In the genomic region with DNA sequence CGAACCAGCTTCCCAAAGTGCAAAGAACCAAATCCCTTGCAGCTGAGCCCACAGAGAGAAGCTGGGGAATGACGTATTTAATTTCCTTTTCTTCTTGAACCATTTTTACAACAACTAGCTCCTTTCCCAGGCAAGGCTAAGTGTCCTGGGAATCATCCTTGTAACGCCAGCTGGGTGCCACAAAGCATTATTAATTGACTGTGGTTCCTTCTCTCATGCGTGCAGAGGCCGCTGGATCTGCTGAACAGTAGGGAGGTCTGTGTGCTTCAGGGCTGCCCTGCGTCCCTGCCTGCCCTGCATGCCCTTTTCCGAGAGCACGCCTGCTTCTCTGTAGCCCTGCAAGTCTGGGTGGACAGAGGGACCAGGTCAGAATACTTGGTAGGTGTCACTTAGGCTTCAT, we compare ENCODE assay signal across 18 cellular contexts.
DNase-seq lines count a peak whose midpoint lies in the region; ATAC-seq, FAIRE-seq and TF ChIP-seq lines count a peak whose summit lies in the region.
"Had no signal": no experiment of that assay in that cellular context is flagged by ENCODE, and none has a peak within 500 bp of the region (broad histone marks: within the 10 kb centered on the region; RNA-seq: fewer than 3 reads in every experiment).

No MANE protein-coding gene starts in this region.

- CTCF ChIA-PET in CD4-positive, alpha-beta T cell (lab: Charles Lee) = no interaction called here
- CTCF ChIA-PET in GM10248 (lab: Yijun Ruan, JAX) = interaction anchor here (1.3 to 1.5 kb wide), 2 partner anchors 8 to 106 kb away, joined by 3 to 5 read pairs; no protein-coding TSS in a partner anchor

- peak overlapping the region; percentile 30 for H3K27ac Mint-ChIP-seq in stimulated activated effector memory CD8-positive, alpha-beta T cell treated with anti-CD3 and anti-CD28 coated beads, Interleukin-12 subunit alpha, Interleukin-12 subunit beta, amount 100 ng/mL, for 72 hours
- no peak overlapping the region for H3K27ac Mint-ChIP-seq in CD4-positive, alpha-beta T cell
- H3K27ac Mint-ChIP-seq: CD4-positive, alpha-beta memory T cell; effector memory CD8-positive, alpha-beta T cell had no signal

- no peak for TF ChIP-seq CTCF in CD4-positive, alpha-beta T cell (IDR thresholded peaks at IDR 0.05)
- no peak for TF ChIP-seq CTCF in GM10248 (IDR thresholded peaks at IDR 0.05; ENCODE audit: control extremely low read depth, extremely low read depth, low read depth, missing control alignments)

- H3K4me1 Mint-ChIP-seq in stimulated activated effector memory CD8-positive, alpha-beta T cell treated with anti-CD3 and anti-CD28 coated beads, Interleukin-12 subunit alpha, Interleukin-12 subunit beta, amount 100 ng/mL, for 72 hours = no peaks in the 10 kb centered on the region
- no peaks in the 10 kb centered on the region for H3K4me1 Mint-ChIP-seq in CD4-positive, alpha-beta T cell (ENCODE audit: low read depth)
- H3K4me1 Mint-ChIP-seq: CD4-positive, alpha-beta memory T cell; stimulated activated naive CD8-positive, alpha-beta T cell treated with anti-CD3 and anti-CD28 coated beads, Interleukin-15, amount 100 ng/mL, for 72 hours had no signal

- peak; percentile 45 for DNase-seq in DMS53 (lab: John Stamatoyannopoulos, UW)
- DNase-seq in DMS53 treated with DMSO at 0.1 percent for 48 hours (lab: John Stamatoyannopoulos, UW; ENCODE audit: unreplicated experiment) = no peak
- peak; percentile 62 for DNase-seq in NCI-H774 (lab: John Stamatoyannopoulos, UW)
- no peak for DNase-seq in stimulated activated effector memory CD8-positive, alpha-beta T cell treated with anti-CD3 and anti-CD28 coated beads, Interleukin-12 subunit alpha, Interleukin-12 subunit beta, amount 100 ng/mL, for 72 hours (ENCODE audit: low spot score in 2 of 2)
- no peak for DNase-seq in KG1 (lab: John Stamatoyannopoulos, UW)
- DNase-seq in CD4-positive, alpha-beta T cell = no peak
- no peak for DNase-seq in GM10248 (ENCODE audit: extremely low spot score)
- DNase-seq: activated naive CD4-positive, alpha-beta T cell; brain microvascular endothelial cell; CD4-positive, alpha-beta memory T cell; effector memory CD8-positive, alpha-beta T cell; kidney glomerular epithelial cell; stimulated activated naive CD8-positive, alpha-beta T cell treated with anti-CD3 and anti-CD28 coated beads, Interleukin-15, amount 100 ng/mL, for 72 hours had no signal

- H3K27me3 ChIP-seq in CD4-positive, alpha-beta T cell (ENCODE audit: control insufficient read depth, insufficient read depth, low read length) = no peaks in the 10 kb centered on the region
- H3K27me3 ChIP-seq: brain microvascular endothelial cell had no signal

- intact Hi-C loops in CD4-positive, alpha-beta T cell (cut with DNase I, micrococcal nuclease) = no loop called here

- no peak overlapping the region for H3K4me3 Mint-ChIP-seq in stimulated activated effector memory CD8-positive, alpha-beta T cell treated with anti-CD3 and anti-CD28 coated beads, Interleukin-12 subunit alpha, Interleukin-12 subunit beta, amount 100 ng/mL, for 72 hours
- H3K4me3 Mint-ChIP-seq in CD4-positive, alpha-beta T cell = no peak overlapping the region
- H3K4me3 Mint-ChIP-seq: effector memory CD8-positive, alpha-beta T cell; stimulated activated naive CD8-positive, alpha-beta T cell treated with anti-CD3 and anti-CD28 coated beads, Interleukin-15, amount 100 ng/mL, for 72 hours had no signal

- POLR2A ChIA-PET in CD4-positive, alpha-beta T cell (lab: Charles Lee) = no interaction called here
- POLR2A ChIA-PET in GM10248 (lab: Yijun Ruan, JAX) = no interaction called here

- H3K27ac ChIP-seq in CD4-positive, alpha-beta T cell (ENCODE audit: low read depth, low read length) = no peak overlapping the region
- H3K27ac ChIP-seq: 22Rv1, brain microvascular endothelial cell, skin epidermis had no signal

- H3K27me3 Mint-ChIP-seq in CD4-positive, alpha-beta T cell = no peaks in the 10 kb centered on the region
- H3K27me3 Mint-ChIP-seq: CD4-positive, alpha-beta memory T cell; effector memory CD8-positive, alpha-beta T cell; stimulated activated naive CD8-positive, alpha-beta T cell treated with anti-CD3 and anti-CD28 coated beads, Interleukin-15, amount 100 ng/mL, for 72 hours had no signal

- peak; percentile 17 for FAIRE-seq in islet of Langerhans (lab: Jason Lieb, UNC)
- FAIRE-seq: GM18507, H54 had no signal

- H3K9me3 ChIP-seq in CD4-positive, alpha-beta T cell (ENCODE audit: control insufficient read depth, low read length) = no peaks in the 10 kb centered on the region

- ATAC-seq in stimulated activated effector memory CD8-positive, alpha-beta T cell treated with anti-CD3 and anti-CD28 coated beads, Interleukin-12 subunit alpha, Interleukin-12 subunit beta, amount 100 ng/mL, for 72 hours = no peak
- no peak for ATAC-seq in CD4-positive, alpha-beta T cell (ENCODE audit: poor library complexity)
- ATAC-seq: effector memory CD8-positive, alpha-beta T cell; stimulated activated naive CD8-positive, alpha-beta T cell treated with anti-CD3 and anti-CD28 coated beads, Interleukin-15, amount 100 ng/mL, for 72 hours had no signal

- no peaks in the 10 kb centered on the region for H3K9me3 Mint-ChIP-seq in stimulated activated effector memory CD8-positive, alpha-beta T cell treated with anti-CD3 and anti-CD28 coated beads, Interleukin-12 subunit alpha, Interleukin-12 subunit beta, amount 100 ng/mL, for 72 hours
- H3K9me3 Mint-ChIP-seq in CD4-positive, alpha-beta T cell = peaks cover 2% of the 10 kb centered on the region
- H3K9me3 Mint-ChIP-seq: effector memory CD8-positive, alpha-beta T cell; stimulated activated naive CD8-positive, alpha-beta T cell treated with anti-CD3 and anti-CD28 coated beads, Interleukin-15, amount 100 ng/mL, for 72 hours had no signal

- H3K36me3 Mint-ChIP-seq in stimulated activated effector memory CD8-positive, alpha-beta T cell treated with anti-CD3 and anti-CD28 coated beads, Interleukin-12 subunit alpha, Interleukin-12 subunit beta, amount 100 ng/mL, for 72 hours = no peaks in the 10 kb centered on the region
- H3K36me3 Mint-ChIP-seq in CD4-positive, alpha-beta T cell (ENCODE audit: low read depth) = no peaks in the 10 kb centered on the region
- H3K36me3 Mint-ChIP-seq: CD4-positive, alpha-beta memory T cell had no signal

Comparison
In these comparisons a context has a peak if more than half of its experiments do, and no peak if none do; other contexts are left out.
1. DNase-seq: peak in DMS53 (single experiment) and NCI-H774 (single experiment); none in DMS53 treated with DMSO at 0.1 percent for 48 hours (single experiment), stimulated activated effector memory CD8-positive, alpha-beta T cell treated with anti-CD3 and anti-CD28 coated beads, Interleukin-12 subunit alpha, Interleukin-12 subunit beta, amount 100 ng/mL, for 72 hours (0 of 2), KG1 (single experiment), CD4-positive, alpha-beta T cell (0 of 10) and GM10248 (single experiment).